Comparison of ENCODE assay signal across 18 cellular contexts in the genomic region with DNA sequence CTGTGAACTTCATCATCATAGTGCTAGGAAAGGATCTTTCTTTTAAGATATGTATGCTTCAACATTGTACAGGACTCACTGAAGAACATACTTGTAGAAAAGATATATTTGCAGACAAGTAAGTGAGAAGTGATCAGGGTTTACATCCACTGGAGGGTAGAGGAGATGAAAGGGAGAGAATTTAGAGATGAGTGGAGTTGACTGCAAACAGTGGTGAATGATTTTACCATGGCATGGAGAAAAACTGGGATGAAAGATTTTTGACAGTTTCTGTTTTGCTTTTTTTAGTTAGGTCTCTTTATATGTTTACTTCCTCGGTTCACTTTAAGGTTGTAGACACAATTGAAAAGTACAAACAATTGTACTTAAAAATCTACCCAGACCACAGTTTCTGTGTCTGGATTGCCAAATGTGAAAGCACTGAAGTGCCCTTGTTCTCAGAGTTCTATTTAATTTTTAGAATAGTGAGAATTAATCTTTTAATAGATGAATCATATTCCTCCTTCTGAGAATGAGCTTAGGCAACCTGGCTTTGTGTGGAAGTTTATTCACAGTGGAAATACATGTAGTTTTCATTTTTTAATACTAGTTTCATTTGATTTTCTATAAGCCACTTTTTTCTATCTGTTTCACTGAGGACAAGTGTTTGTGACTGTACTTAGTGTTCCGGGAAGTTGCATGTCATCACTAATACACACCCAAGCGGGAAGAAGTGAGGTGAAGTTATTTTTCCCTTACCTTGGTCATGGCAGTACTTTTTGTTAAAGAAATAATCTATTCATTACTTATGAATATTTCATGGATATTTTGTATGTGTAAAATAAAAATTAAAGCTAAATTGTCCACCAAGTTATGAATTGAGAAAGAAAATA. TPM values are rescaled to one million over a fixed set of nuclear protein-coding genes. Genes with fewer than 3 reads are reported as not detected.
DNase-seq lines count a peak whose midpoint lies in the region; ATAC-seq and TF ChIP-seq lines count a peak whose summit lies in the region.
"Had no signal": no experiment of that assay in that cellular context is flagged by ENCODE, and none has a peak within 500 bp of the region (broad histone marks: within the 10 kb centered on the region; RNA-seq: fewer than 3 reads in every experiment).

No MANE protein-coding gene starts in this region.

- H3K27ac Mint-ChIP-seq in T-helper 17 cell, result peak overlapping the region; percentile 98
- H3K27ac Mint-ChIP-seq: activated B cell treated with CpG ODN at 0.5 μM for 24 hours had no signal

- H3K9me3 Mint-ChIP-seq in activated T-cell treated with anti-CD3 and anti-CD28 coated beads, Interleukin-2, amount 50 U/mL, for 4 hours, result no peaks in the 10 kb centered on the region
- H3K9me3 Mint-ChIP-seq: activated B cell treated with CpG ODN at 0.5 μM for 24 hours had no signal

- H3K4me1 ChIP-seq in effector memory CD4-positive, alpha-beta T cell (ENCODE audit: control insufficient read depth, insufficient read depth, low read length, poor library complexity, severe bottlenecking), result peaks cover 33% of the 10 kb centered on the region
- H3K4me1 ChIP-seq: gastrocnemius medialis had no signal

- peak; percentile 12 to 24 for ATAC-seq in activated T-cell treated with anti-CD3 and anti-CD28 coated beads, Interleukin-2, amount 50 U/mL, for 4 hours
- ATAC-seq in T-helper 17 cell (no peak), HG02623 (IDR thresholded peaks at IDR 0.05; ENCODE audit: unreplicated experiment) (no peak), HG03175 (IDR thresholded peaks at IDR 0.05; ENCODE audit: unreplicated experiment) (no peak)
- ATAC-seq in stimulated activated naive CD8-positive, alpha-beta T cell treated with anti-CD3 and anti-CD28 coated beads, Interleukin-15, Interleukin-2, amounts not matched to agents 100 U/mL and 50 U/mL, for 24 hours, result peak; percentile 31
- ATAC-seq: gastrocnemius medialis, sciatic nerve had no signal

- no peak for DNase-seq in activated T-cell treated with anti-CD3 and anti-CD28 coated beads, Interleukin-2, amount 50 U/mL, for 4 hours
- no peak for DNase-seq in activated T-cell treated with anti-CD3 and anti-CD28 coated beads, Interleukin-2, amount 50 U/mL, for 48 hours
- DNase-seq in T-helper 17 cell, result no peak
- no peak for DNase-seq in effector memory CD4-positive, alpha-beta T cell
- no peak for DNase-seq in stimulated activated naive CD8-positive, alpha-beta T cell treated with anti-CD3 and anti-CD28 coated beads, Interleukin-15, Interleukin-2, amounts not matched to agents 100 U/mL and 50 U/mL, for 24 hours
- no peak for DNase-seq in erythroblast (lab: John Stamatoyannopoulos, UW)
- DNase-seq: activated B cell treated with CpG ODN at 0.5 μM for 24 hours; gastrocnemius medialis; NCI-H1417; NCI-H774; RPMI8226; stimulated activated CD4-positive, alpha-beta T cell treated with anti-CD3 and anti-CD28 coated beads, Interleukin-2, amount 100 ng/mL, for 24 hours; substantia nigra had no signal

- H3K4me3 Mint-ChIP-seq in activated T-cell treated with anti-CD3 and anti-CD28 coated beads, Interleukin-2, amount 50 U/mL, for 4 hours, result peak overlapping the region; percentile 74
- H3K4me3 Mint-ChIP-seq in T-helper 17 cell, result peak overlapping the region; percentile 74
- H3K4me3 Mint-ChIP-seq: activated B cell treated with CpG ODN at 0.5 μM for 24 hours had no signal

- TF ChIP-seq POLR2A in erythroblast (IDR thresholded peaks at IDR 0.05; ENCODE audit: low read length), result no peak

- no peaks in the 10 kb centered on the region for H3K27me3 Mint-ChIP-seq in activated T-cell treated with anti-CD3 and anti-CD28 coated beads, Interleukin-2, amount 50 U/mL, for 4 hours (ENCODE audit: low read depth)
- no peaks in the 10 kb centered on the region for H3K27me3 Mint-ChIP-seq in T-helper 17 cell
- H3K27me3 Mint-ChIP-seq: activated B cell treated with CpG ODN at 0.5 μM for 24 hours had no signal

- H3K36me3 Mint-ChIP-seq in activated T-cell treated with anti-CD3 and anti-CD28 coated beads, Interleukin-2, amount 50 U/mL, for 4 hours (ENCODE audit: insufficient read depth), result peaks cover 16% of the 10 kb centered on the region
- peaks cover 3% of the 10 kb centered on the region for H3K36me3 Mint-ChIP-seq in T-helper 17 cell (ENCODE audit: low read depth)

- H3K36me3 ChIP-seq in effector memory CD4-positive, alpha-beta T cell (ENCODE audit: control insufficient read depth, insufficient read depth, low read length), result no peaks in the 10 kb centered on the region
- H3K36me3 ChIP-seq: gastrocnemius medialis had no signal

- no peak overlapping the region for H3K4me3 ChIP-seq in effector memory CD4-positive, alpha-beta T cell (ENCODE audit: insufficient read depth, low read depth, low read length, poor library complexity, severe bottlenecking)
- H3K4me3 ChIP-seq: coronary artery, gastrocnemius medialis had no signal

- H3K27ac ChIP-seq in effector memory CD4-positive, alpha-beta T cell (ENCODE audit: insufficient read depth, low read length, poor library complexity, severe bottlenecking), result peak overlapping the region; percentile 53
- H3K27ac ChIP-seq: coronary artery, gastrocnemius medialis had no signal

- no peaks in the 10 kb centered on the region for H3K9me3 ChIP-seq in T-helper 17 cell (ENCODE audit: control insufficient read depth, low read length, poor library complexity, severe bottlenecking)
- no peaks in the 10 kb centered on the region for H3K9me3 ChIP-seq in effector memory CD4-positive, alpha-beta T cell (ENCODE audit: control insufficient read depth, low read length)
- H3K9me3 ChIP-seq: gastrocnemius medialis had no signal

- H3K4me1 Mint-ChIP-seq in activated T-cell treated with anti-CD3 and anti-CD28 coated beads, Interleukin-2, amount 50 U/mL, for 4 hours (ENCODE audit: low read depth), result peaks cover 60% of the 10 kb centered on the region
- peaks cover 40% of the 10 kb centered on the region for H3K4me1 Mint-ChIP-seq in T-helper 17 cell

- H3K27me3 ChIP-seq in effector memory CD4-positive, alpha-beta T cell (replicated peaks; ENCODE audit: control insufficient read depth, insufficient read depth, low read length, poor library complexity, severe bottlenecking), result no peaks in the 10 kb centered on the region
- H3K27me3 ChIP-seq: gastrocnemius medialis had no signal

RNA-seq across cellular contexts. Expression of a gene that starts 1.8 kb away (rescaled TPM):
- total RNA-seq in activated T-cell treated with anti-CD3 and anti-CD28 coated beads, Interleukin-2, amount 50 U/mL, for 4 hours, result 10 to 100 TPM; 72.2 to 85.8 (median 75.3) TPM
- total RNA-seq in T-helper 17 cell, result 10 to 100 TPM; 20.7 to 33.8 TPM
- total RNA-seq: HT-29 had no signal

Comparison
In these comparisons a context has a peak if more than half of its experiments do, and no peak if none do; other contexts are left out.
1. ATAC-seq: peak in activated T-cell treated with anti-CD3 and anti-CD28 coated beads, Interleukin-2, amount 50 U/mL, for 4 hours (2 of 2) and stimulated activated naive CD8-positive, alpha-beta T cell treated with anti-CD3 and anti-CD28 coated beads, Interleukin-15, Interleukin-2, amounts not matched to agents 100 U/mL and 50 U/mL, for 24 hours (single experiment); none in T-helper 17 cell (single experiment), HG02623 (single experiment) and HG03175 (single experiment).